8 cellular contexts compared by ENCODE assay signal in genomic region chr1:16914928-16915626, GRCh38. TPM values are rescaled to one million over a fixed set of nuclear protein-coding genes. Genes with fewer than 3 reads are reported as not detected.
A peak's percentile ranks its signal among the peaks of the same experiment; 100 is the strongest.
DNase-seq lines count a peak whose midpoint lies in the region; ATAC-seq and TF ChIP-seq lines count a peak whose summit lies in the region.
"Not testable (repeated sequence)": the region's sequence is repeated elsewhere in the genome, so short reads cannot be mapped to it uniquely, and the experiment has no call there.

No MANE protein-coding gene starts in this region.

- POLR2A ChIA-PET in CD8-positive, alpha-beta memory T cell (lab: Charles Lee): interaction anchor here (0.8 to 3.1 kb wide), 2 partner anchors 11 to 197 kb away, joined by 3 to 17 read pairs; no protein-coding TSS in a partner anchor
- POLR2A ChIA-PET in T-cell (lab: Charles Lee): interaction anchor here in 1 of 2 donors (0.7 kb wide), 1 partner anchor 12 kb away, joined by 5 read pairs; no protein-coding TSS in a partner anchor
- POLR2A ChIA-PET in activated naive CD8-positive, alpha-beta T cell treated with anti-CD3 and anti-CD28 coated beads, Interleukin-2, amount 10 ng/mL, durations not matched to agents 7 days and 5 days (lab: Charles Lee): interaction anchor here (0.6 to 3.5 kb wide), 3 partner anchors 11 to 951 kb away, joined by 3 to 42 read pairs (median 4); no protein-coding TSS in a partner anchor

- ATAC-seq in T-cell (replicated peaks in 1 of 4); activated naive CD8-positive, alpha-beta T cell treated with anti-CD3 and anti-CD28 coated beads, Interleukin-2, amount 10 ng/mL, durations not matched to agents 7 days and 5 days (ENCODE audit: low read depth): not testable (repeated sequence)

- not testable (repeated sequence) for H3K9me3 Mint-ChIP-seq in CD8-positive, alpha-beta memory T cell; T-cell; activated naive CD8-positive, alpha-beta T cell treated with anti-CD3 and anti-CD28 coated beads, Interleukin-2, amount 10 ng/mL, durations not matched to agents 7 days and 5 days; endodermal cell; progenitor cell of endocrine pancreas (ENCODE audit: low read depth); type B pancreatic cell

- peak overlapping the region; percentile 73 for H3K4me3 ChIP-seq in CD8-positive, alpha-beta memory T cell (ENCODE audit: low read length)
- H3K4me3 ChIP-seq in KMS-11 (IDR thresholded peaks at IDR 0.05; ENCODE audit: insufficient read depth, low read depth, low read length): not testable (repeated sequence)
- peak overlapping the region; percentile 78 for H3K4me3 ChIP-seq in endodermal cell (ENCODE audit: low read length)

- DNase-seq in CD8-positive, alpha-beta memory T cell; T-cell; activated naive CD8-positive, alpha-beta T cell treated with anti-CD3 and anti-CD28 coated beads, Interleukin-2, amount 10 ng/mL, durations not matched to agents 7 days and 5 days; progenitor cell of endocrine pancreas (ENCODE audit: low spot score, unreplicated experiment); type B pancreatic cell (ENCODE audit: extremely low spot score, unreplicated experiment): not testable (repeated sequence)
- DNase-seq in endodermal cell: peak; percentile 51

- H3K79me2 ChIP-seq in KMS-11 (ENCODE audit: insufficient read depth, low read depth): not testable (repeated sequence)

- H3K27ac Mint-ChIP-seq in CD8-positive, alpha-beta memory T cell: peak overlapping the region; percentile 43 to 93 (median 84)
- H3K27ac Mint-ChIP-seq in T-cell (peak overlapping the region; percentile 86 to 89), endodermal cell (peak overlapping the region; percentile 64), progenitor cell of endocrine pancreas (peak overlapping the region; percentile 75)
- H3K27ac Mint-ChIP-seq in activated naive CD8-positive, alpha-beta T cell treated with anti-CD3 and anti-CD28 coated beads, Interleukin-2, amount 10 ng/mL, durations not matched to agents 7 days and 5 days: peak overlapping the region; percentile 66
- H3K27ac Mint-ChIP-seq in type B pancreatic cell: not testable (repeated sequence)

- peak overlapping the region; percentile 84 for H3K9ac ChIP-seq in KMS-11
- not testable (repeated sequence) for H3K9ac ChIP-seq in endodermal cell (ENCODE audit: extremely low read depth, low read length, poor library complexity, severe bottlenecking)

- not testable (repeated sequence) for H4K20me1 ChIP-seq in KMS-11 (ENCODE audit: insufficient read depth)

- not testable (repeated sequence) for H3K27ac ChIP-seq in CD8-positive, alpha-beta memory T cell (ENCODE audit: low read depth, low read length); endodermal cell (ENCODE audit: low read depth, low read length)
- H3K27ac ChIP-seq in KMS-11 (peak overlapping the region; percentile 62; the same call in 1 of the 2 replicates), layer of hippocampus (ENCODE audit: low read depth, low read length) (peak overlapping the region; percentile 92)

- CTCF ChIA-PET in CD8-positive, alpha-beta memory T cell (lab: Charles Lee): interaction anchor here (1.0 kb wide), 1 partner anchor 9 kb away, joined by 4 read pairs; no protein-coding TSS in a partner anchor
- CTCF ChIA-PET in T-cell (lab: Charles Lee): interaction anchor here (0.6 kb wide), 3 partner anchors 10 to 45 kb away, joined by 3 to 5 read pairs (median 3); no protein-coding TSS in a partner anchor

- peak overlapping the region; percentile 82 to 93 (median 91) for H3K4me3 Mint-ChIP-seq in CD8-positive, alpha-beta memory T cell
- H3K4me3 Mint-ChIP-seq in T-cell (peak overlapping the region; percentile 82 to 90 (median 90)), endodermal cell (peak overlapping the region; percentile 66), progenitor cell of endocrine pancreas (ENCODE audit: low read depth) (peak overlapping the region; percentile 78), type B pancreatic cell (peak overlapping the region; percentile 79)
- peak overlapping the region; percentile 91 for H3K4me3 Mint-ChIP-seq in activated naive CD8-positive, alpha-beta T cell treated with anti-CD3 and anti-CD28 coated beads, Interleukin-2, amount 10 ng/mL, durations not matched to agents 7 days and 5 days

- 61 to 73% methylated on average over 12 to 15 of the region's 15 CpGs for WGBS in endodermal cell (ENCODE audit: insufficient coverage in 1 of 2, insufficient read length in 1 of 2), 2 experiments

- H3K4me1 ChIP-seq in CD8-positive, alpha-beta memory T cell (ENCODE audit: insufficient read depth, low read length): peaks cover 15% of the 10 kb centered on the region
- H3K4me1 ChIP-seq in KMS-11 (ENCODE audit: low read depth, poor library complexity, severe bottlenecking): peaks cover 16% of the 10 kb centered on the region
- not testable (repeated sequence) for H3K4me1 ChIP-seq in endodermal cell (ENCODE audit: control insufficient read depth, insufficient read depth, low read length)

- peak overlapping the region; percentile 78 for H3K4me2 ChIP-seq in KMS-11

- not testable (repeated sequence) for H3K27me3 ChIP-seq in CD8-positive, alpha-beta memory T cell (ENCODE audit: insufficient read depth, low read length, poor library complexity, severe bottlenecking); KMS-11 (ENCODE audit: insufficient read depth, low read depth); endodermal cell (ENCODE audit: control insufficient read depth, insufficient read depth, low read length, poor library complexity, severe bottlenecking); layer of hippocampus (ENCODE audit: control insufficient read depth, insufficient read depth, low read length)

- not testable (repeated sequence) for H3K36me3 ChIP-seq in CD8-positive, alpha-beta memory T cell (ENCODE audit: insufficient read depth, low read length); KMS-11 (ENCODE audit: insufficient read depth); endodermal cell (ENCODE audit: control insufficient read depth, insufficient read depth, low read length)

- peak overlapping the region; percentile 83; the same call in 1 of the 2 replicates for H2AFZ ChIP-seq in KMS-11 (ENCODE audit: low read depth)

- not testable (repeated sequence) for TF ChIP-seq CTCF in KMS-11 (conservative IDR thresholded peaks at IDR 0.05; ENCODE audit: low read depth, low read length); endodermal cell (conservative IDR thresholded peaks at IDR 0.05); progenitor cell of endocrine pancreas (IDR thresholded peaks at IDR 0.05; ENCODE audit: unreplicated experiment); type B pancreatic cell (conservative IDR thresholded peaks at IDR 0.05)

- H3K4me1 Mint-ChIP-seq in CD8-positive, alpha-beta memory T cell: peaks cover 33 to 55% (median 39%) of the 10 kb centered on the region in 3 donors
- peaks cover 39 to 46% (median 42%) of the 10 kb centered on the region in 3 donors for H3K4me1 Mint-ChIP-seq in T-cell
- H3K4me1 Mint-ChIP-seq in activated naive CD8-positive, alpha-beta T cell treated with anti-CD3 and anti-CD28 coated beads, Interleukin-2, amount 10 ng/mL, durations not matched to agents 7 days and 5 days: peaks cover 28% of the 10 kb centered on the region
- H3K4me1 Mint-ChIP-seq in endodermal cell; progenitor cell of endocrine pancreas (ENCODE audit: low read depth); type B pancreatic cell (ENCODE audit: unreplicated experiment): not testable (repeated sequence)

- not testable (repeated sequence) for H3K27me3 Mint-ChIP-seq in CD8-positive, alpha-beta memory T cell; T-cell; activated naive CD8-positive, alpha-beta T cell treated with anti-CD3 and anti-CD28 coated beads, Interleukin-2, amount 10 ng/mL, durations not matched to agents 7 days and 5 days; endodermal cell (ENCODE audit: insufficient read depth); progenitor cell of endocrine pancreas; type B pancreatic cell

- not testable (repeated sequence) for H3K36me3 Mint-ChIP-seq in CD8-positive, alpha-beta memory T cell; T-cell; activated naive CD8-positive, alpha-beta T cell treated with anti-CD3 and anti-CD28 coated beads, Interleukin-2, amount 10 ng/mL, durations not matched to agents 7 days and 5 days; endodermal cell (ENCODE audit: low read depth); progenitor cell of endocrine pancreas (ENCODE audit: insufficient read depth); type B pancreatic cell

- not testable (repeated sequence) for H3K9me3 ChIP-seq in CD8-positive, alpha-beta memory T cell (ENCODE audit: low read length); endodermal cell (ENCODE audit: control insufficient read depth, low read length)

RNA-seq across cellular contexts. Expression of gene CROCC, which starts 6.7 kb away (rescaled TPM):
- total RNA-seq in CD8-positive, alpha-beta memory T cell: 10 to 100 TPM; 25.6 to 30.1 TPM
- polyA plus RNA-seq in CD8-positive, alpha-beta memory T cell: 6.9 TPM
- total RNA-seq in T-cell (100 to 1,000 TPM in 1 of 5 donors, 10 to 100 TPM in 4; 59.3 to 104 (median 86.4) TPM), endodermal cell (10 to 100 TPM; 58.4 to 61.8 TPM), progenitor cell of endocrine pancreas (51.5 TPM in 2 replicates), type B pancreatic cell (ENCODE audit: low replicate concordance) (23.5 and 40.1 TPM in 2 replicates)
- total RNA-seq in activated naive CD8-positive, alpha-beta T cell treated with anti-CD3 and anti-CD28 coated beads, Interleukin-2, amount 10 ng/mL, durations not matched to agents 7 days and 5 days: 10 to 100 TPM; 63.0 to 69.8 TPM
- polyA plus RNA-seq in endodermal cell (2013, experiment 1 of 2): 38.9 TPM
- polyA plus RNA-seq in endodermal cell (2013, experiment 2 of 2): 33.9 TPM

RNA-seq across cellular contexts. Expression of gene RNU1-2, which starts 19.3 kb away (rescaled TPM):
- total RNA-seq in CD8-positive, alpha-beta memory T cell: 1,000 to 10,000 TPM; 1,293 to 1,300 TPM
- polyA plus RNA-seq in CD8-positive, alpha-beta memory T cell: not detected
- total RNA-seq in T-cell (1,000 to 10,000 TPM; 2,148 to 4,743 (median 3,650) TPM), endodermal cell (1,000 to 10,000 TPM; 2,483 to 3,611 TPM), progenitor cell of endocrine pancreas (3,923 and 3,957 TPM in 2 replicates), type B pancreatic cell (ENCODE audit: low replicate concordance) (2,993 and 3,564 TPM in 2 replicates)
- total RNA-seq in activated naive CD8-positive, alpha-beta T cell treated with anti-CD3 and anti-CD28 coated beads, Interleukin-2, amount 10 ng/mL, durations not matched to agents 7 days and 5 days: 1,000 to 10,000 TPM; 3,257 to 3,430 TPM
- 11,872 TPM for polyA plus RNA-seq in endodermal cell (2013, experiment 1 of 2)
- 14,577 TPM for polyA plus RNA-seq in endodermal cell (2013, experiment 2 of 2)
